ENCODE assay signal across 12 cellular contexts in the genomic region with DNA sequence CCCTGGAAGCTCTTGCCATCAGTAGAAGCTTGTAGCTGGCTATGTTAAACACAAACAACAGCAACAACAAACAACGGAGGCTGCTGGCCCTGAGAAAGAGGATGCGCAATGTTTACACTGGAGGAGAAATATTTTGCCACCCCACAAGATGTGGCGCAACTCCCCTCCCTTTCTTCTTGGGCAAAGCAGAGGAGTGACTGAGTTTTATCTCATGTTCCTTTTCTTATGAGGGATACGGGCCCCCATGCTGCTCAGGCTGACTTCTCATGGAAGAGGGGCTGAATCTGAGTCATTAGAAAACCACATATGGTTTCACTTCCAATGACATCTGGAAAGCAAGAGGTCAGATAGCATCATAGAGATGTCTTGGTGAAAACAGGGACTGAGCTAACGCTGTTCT.
A peak's percentile ranks its signal among the peaks of the same experiment; 100 is the strongest.
DNase-seq lines count a peak whose midpoint lies in the region; ATAC-seq lines count a peak whose summit lies in the region.
"Had no signal": no experiment of that assay in that cellular context is flagged by ENCODE, and none has a peak within 500 bp of the region (broad histone marks: within the 10 kb centered on the region; RNA-seq: fewer than 3 reads in every experiment).

No MANE protein-coding gene starts in this region.

- intact Hi-C loops in left ventricle myocardium superior (cut with micrococcal nuclease) = no loop called here
- intact Hi-C loops in Right ventricle myocardium superior (cut with DNase I) = no loop called here

- no peak for DNase-seq in left ventricle myocardium superior
- DNase-seq in Right ventricle myocardium superior = no peak
- DNase-seq in amniotic epithelial cell (ENCODE audit: low read depth) = peak; percentile 81
- peak; percentile 48 for DNase-seq in left kidney (ENCODE audit: low read depth, low spot score)
- no peak for DNase-seq in NCI-H1436 treated with DMSO at 0.1 percent for 48 hours (lab: John Stamatoyannopoulos, UW)
- DNase-seq in stimulated activated CD4-positive, alpha-beta T cell treated with anti-CD3 and anti-CD28 coated beads, Interleukin-15, amount 100 ng/mL, for 24 hours = no peak
- DNase-seq in NK-92 (lab: John Stamatoyannopoulos, UW; ENCODE audit: unreplicated experiment) = no peak
- no peak for DNase-seq in activated effector memory CD4-positive, alpha-beta T cell treated with anti-CD3 and anti-CD28 coated beads, Interleukin-2, amount 50 U/mL, for 16 hours
- DNase-seq: kidney glomerular epithelial cell; NCI-H1694; stimulated activated CD4-positive, alpha-beta T cell treated with anti-CD3 and anti-CD28 coated beads, Interleukin-2, amount 100 ng/mL, for 48 hours had no signal

- peak; percentile 36 for ATAC-seq in left ventricle myocardium superior
- no peak for ATAC-seq in Right ventricle myocardium superior (ENCODE audit: poor library complexity)
- ATAC-seq: esophagus mucosa had no signal

Comparison
In these comparisons a context has a peak if more than half of its experiments do, and no peak if none do; other contexts are left out.
1. DNase-seq: peak in amniotic epithelial cell (single experiment) and left kidney (single experiment); none in left ventricle myocardium superior (single experiment), Right ventricle myocardium superior (single experiment), NCI-H1436 treated with DMSO at 0.1 percent for 48 hours (single experiment), stimulated activated CD4-positive, alpha-beta T cell treated with anti-CD3 and anti-CD28 coated beads, Interleukin-15, amount 100 ng/mL, for 24 hours (single experiment), NK-92 (single experiment) and activated effector memory CD4-positive, alpha-beta T cell treated with anti-CD3 and anti-CD28 coated beads, Interleukin-2, amount 50 U/mL, for 16 hours (single experiment).